12 cellular contexts compared by ENCODE assay signal in genomic region chr19:41366089-41366488, GRCh38. TPM values are rescaled to one million over a fixed set of nuclear protein-coding genes. Genes with fewer than 3 reads are reported as not detected.
A peak's percentile ranks its signal among the peaks of the same experiment; 100 is the strongest.
DNase-seq lines count a peak whose midpoint lies in the region; ATAC-seq and TF ChIP-seq lines count a peak whose summit lies in the region.
"Had no signal": no experiment of that assay in that cellular context is flagged by ENCODE, and none has a peak within 500 bp of the region (broad histone marks: within the 10 kb centered on the region; RNA-seq: fewer than 3 reads in every experiment).

No MANE protein-coding gene starts in this region.

- H3K27me3 Mint-ChIP-seq in Caco-2 (ENCODE audit: insufficient read depth, unreplicated experiment): no peaks in the 10 kb centered on the region
- H3K27me3 Mint-ChIP-seq in GM23338 (ENCODE audit: insufficient read depth, low read depth, poor library complexity): peaks cover 5% of the 10 kb centered on the region
- H3K27me3 Mint-ChIP-seq in activated CD4-positive, alpha-beta memory T cell treated with anti-CD3 and anti-CD28 coated beads, Interleukin-2, amount 10 ng/mL, durations not matched to agents 7 days and 5 days: no peaks in the 10 kb centered on the region
- H3K27me3 Mint-ChIP-seq in mesothelial cell of epicardium (ENCODE audit: low read depth): no peaks in the 10 kb centered on the region

- H3K36me3 ChIP-seq in Caco-2 (ENCODE audit: control insufficient read depth, insufficient read depth, low read length): no peaks in the 10 kb centered on the region
- H3K36me3 ChIP-seq in GM23338 (ENCODE audit: insufficient read depth): no peaks in the 10 kb centered on the region
- H3K36me3 ChIP-seq: prostate gland had no signal

- H3K4me3 ChIP-seq in Caco-2 (ENCODE audit: low read depth, low read length) (no peak overlapping the region), GM23338 (no peak overlapping the region)
- H3K4me3 ChIP-seq: prostate gland had no signal

- 0 out of 2 replicates have a peak, but pooled peaks cover 4% of the 10 kb centered on the region for H3F3A ChIP-seq in GM23338 (replicated peaks; ENCODE audit: low read depth)

- H3K9me3 ChIP-seq in Caco-2: no peaks in the 10 kb centered on the region
- H3K9me3 ChIP-seq: prostate gland had no signal

- no TSS peak for BruUV-seq in Caco-2 (replicated peaks; lab: Mats Ljungman, UMichigan)

- peaks cover 10% of the 10 kb centered on the region for H3K4me1 ChIP-seq in Caco-2
- H3K4me1 ChIP-seq in GM23338 (ENCODE audit: insufficient read depth): no peaks in the 10 kb centered on the region

- H3K4me2 ChIP-seq in GM23338: no peak overlapping the region

- peak overlapping the region; percentile 12 for H3K4me3 Mint-ChIP-seq in Caco-2 (ENCODE audit: unreplicated experiment)
- no peak overlapping the region for H3K4me3 Mint-ChIP-seq in GM23338
- no peak overlapping the region for H3K4me3 Mint-ChIP-seq in activated CD4-positive, alpha-beta memory T cell treated with anti-CD3 and anti-CD28 coated beads, Interleukin-2, amount 10 ng/mL, durations not matched to agents 7 days and 5 days
- peak overlapping the region; percentile 16 for H3K4me3 Mint-ChIP-seq in mesothelial cell of epicardium

- CTCF ChIA-PET in Caco-2 (lab: Charles Lee): no interaction called here
- CTCF ChIA-PET in activated CD4-positive, alpha-beta memory T cell treated with anti-CD3 and anti-CD28 coated beads, Interleukin-2, amount 10 ng/mL, durations not matched to agents 7 days and 5 days (lab: Charles Lee): interaction anchor here (0.7 to 7.5 kb wide), 11 partner anchors 12 to 1061 kb away, joined by 3 to 81 read pairs (median 4); partner anchors contain the start of genes DMAC2, EGLN2, EXOSC5 and TGFB1

- H3K4me1 Mint-ChIP-seq in Caco-2 (ENCODE audit: low read depth, unreplicated experiment) (no peaks in the 10 kb centered on the region), GM23338 (peaks cover 3% of the 10 kb centered on the region; the same call in 1 of the 3 replicates), mesothelial cell of epicardium (peaks cover 13% of the 10 kb centered on the region)
- peaks cover 35% of the 10 kb centered on the region for H3K4me1 Mint-ChIP-seq in activated CD4-positive, alpha-beta memory T cell treated with anti-CD3 and anti-CD28 coated beads, Interleukin-2, amount 10 ng/mL, durations not matched to agents 7 days and 5 days

- no peak overlapping the region for H3K27ac ChIP-seq in GM23338 (ENCODE audit: low read depth)
- H3K27ac ChIP-seq: prostate gland had no signal

- DNase-seq in Caco-2 (peak in 1 of 2 experiments; percentile 28), GM23338 (ENCODE audit: low spot score) (peak; percentile 67), mesothelial cell of epicardium (ENCODE audit: low spot score in 2 of 2, unreplicated experiment in 2 of 2) (no peak), NCI-H128 (lab: John Stamatoyannopoulos, UW; ENCODE audit: unreplicated experiment) (no peak)
- DNase-seq in activated CD4-positive, alpha-beta memory T cell treated with anti-CD3 and anti-CD28 coated beads, Interleukin-2, amount 10 ng/mL, durations not matched to agents 7 days and 5 days: no peak
- no peak for DNase-seq in effector CD8-positive, alpha-beta T cell (lab: John Stamatoyannopoulos, UW)
- DNase-seq: activated CD8-positive, alpha-beta memory T cell treated with anti-CD3 and anti-CD28 coated beads, Interleukin-2, amount 50 U/mL, for 4 hours; cortex of kidney; NCI-H1694 treated with DMSO at 0.1 percent for 48 hours had no signal

- intact Hi-C loops in Caco-2 (cut with micrococcal nuclease; ENCODE audit: unreplicated experiment): no loop called here

- H3K27ac Mint-ChIP-seq in Caco-2 (ENCODE audit: unreplicated experiment) (peak overlapping the region; percentile 11), GM23338 (no peak overlapping the region), mesothelial cell of epicardium (no peak overlapping the region)
- peak overlapping the region; percentile 12 for H3K27ac Mint-ChIP-seq in activated CD4-positive, alpha-beta memory T cell treated with anti-CD3 and anti-CD28 coated beads, Interleukin-2, amount 10 ng/mL, durations not matched to agents 7 days and 5 days

- no peaks in the 10 kb centered on the region for H3K9me3 Mint-ChIP-seq in Caco-2 (ENCODE audit: unreplicated experiment)
- no peaks in the 10 kb centered on the region for H3K9me3 Mint-ChIP-seq in GM23338
- no peaks in the 10 kb centered on the region for H3K9me3 Mint-ChIP-seq in activated CD4-positive, alpha-beta memory T cell treated with anti-CD3 and anti-CD28 coated beads, Interleukin-2, amount 10 ng/mL, durations not matched to agents 7 days and 5 days
- H3K9me3 Mint-ChIP-seq in mesothelial cell of epicardium: no peaks in the 10 kb centered on the region

- POLR2A ChIA-PET in Caco-2 (lab: Charles Lee): interaction anchor here (0.5 to 0.6 kb wide), 2 partner anchors 13 to 589 kb away, joined by 4 to 17 read pairs; partner anchors contain the start of gene TGFB1
- POLR2A ChIA-PET in activated CD4-positive, alpha-beta memory T cell treated with anti-CD3 and anti-CD28 coated beads, Interleukin-2, amount 10 ng/mL, durations not matched to agents 7 days and 5 days (lab: Charles Lee): interaction anchor here (1.1 to 4.0 kb wide), 4 partner anchors 8 to 74 kb away, joined by 3 to 82 read pairs (median 3); partner anchors contain the start of genes DMAC2 and TGFB1

- no peaks in the 10 kb centered on the region for H3K27me3 ChIP-seq in Caco-2 (replicated peaks; ENCODE audit: control insufficient read depth, insufficient read depth, low read length)
- H3K27me3 ChIP-seq in GM23338 (ENCODE audit: insufficient read depth): no peaks in the 10 kb centered on the region

- H3K36me3 Mint-ChIP-seq in Caco-2 (ENCODE audit: insufficient read depth, unreplicated experiment): peaks cover 15% of the 10 kb centered on the region
- no peaks in the 10 kb centered on the region for H3K36me3 Mint-ChIP-seq in GM23338 (ENCODE audit: low read depth)
- H3K36me3 Mint-ChIP-seq in activated CD4-positive, alpha-beta memory T cell treated with anti-CD3 and anti-CD28 coated beads, Interleukin-2, amount 10 ng/mL, durations not matched to agents 7 days and 5 days (ENCODE audit: low read depth): peaks cover 5% of the 10 kb centered on the region
- H3K36me3 Mint-ChIP-seq in mesothelial cell of epicardium: peaks cover 3% of the 10 kb centered on the region

- 0 out of 2 replicates have a peak, but pooled peaks cover 4% of the 10 kb centered on the region for H3K9me2 ChIP-seq in GM23338 (ENCODE audit: insufficient read depth)

- H3K79me2 ChIP-seq in GM23338 (replicated peaks; ENCODE audit: insufficient read depth): peaks cover 6% of the 10 kb centered on the region; the same call in 1 of the 2 replicates

- TF ChIP-seq CTCF in Caco-2 (IDR thresholded peaks at IDR 0.05; ENCODE audit: insufficient read depth in 1 of 2, low read depth in 1 of 2, low read length in 1 of 2, severe bottlenecking in 1 of 2, unreplicated experiment in 1 of 2): no peak
- TF ChIP-seq CTCF in GM23338 (conservative IDR thresholded peaks at IDR 0.05; ENCODE audit: low read depth in 2 of 2): peak; percentile 27 to 48
- TF ChIP-seq CTCF in mesothelial cell of epicardium (IDR thresholded peaks at IDR 0.05; ENCODE audit: unreplicated experiment): no peak

- no peak overlapping the region for H2AFZ ChIP-seq in GM23338

- H4K20me1 ChIP-seq in GM23338 (replicated peaks; ENCODE audit: insufficient read depth): no peaks in the 10 kb centered on the region

- ATAC-seq in GM23338 (no peak), HG02870 (IDR thresholded peaks at IDR 0.05; ENCODE audit: unreplicated experiment) (no peak)
- ATAC-seq: Right ventricle myocardium inferior had no signal

TF ChIP-seq in GM23338, 12 proteins besides CTCF, POLR2A, EP300 and RAD21 (continues in another document):
- no peak for TF ChIP-seq JUNB (IDR thresholded peaks at IDR 0.05; ENCODE audit: unreplicated experiment)

RNA-seq across cellular contexts. Expression of gene B9D2, which starts 2.1 kb away (rescaled TPM):
- total RNA-seq in Caco-2 (2022): 3.6 and 4.0 TPM in 2 replicates
- total RNA-seq in GM23338 (2014; rRNA removed; shearing (Covaris generic)): 2.7 and 3.0 TPM in 2 replicates
- polyA plus RNA-seq in GM23338 (2016; fragmentation: Nextera tagmentation; extraction: Ambion mirVana): 4.9 and 7.4 TPM in 2 replicates
- total RNA-seq in activated CD4-positive, alpha-beta memory T cell treated with anti-CD3 and anti-CD28 coated beads, Interleukin-2, amount 10 ng/mL, durations not matched to agents 7 days and 5 days: 10 to 100 TPM; 10.8 to 11.2 TPM
- 4.8 to 5.6 TPM (median 5.5 TPM) in 3 replicates for total RNA-seq in mesothelial cell of epicardium

RNA-seq across cellular contexts. Expression of gene TMEM91, which starts 10.2 kb away (rescaled TPM):
- 1.4 and 2.2 TPM in 2 replicates for total RNA-seq in Caco-2 (2022)
- 9.3 and 9.5 TPM in 2 replicates for total RNA-seq in GM23338 (2014; rRNA removed; shearing (Covaris generic))
- 8.1 and 10.6 TPM in 2 replicates for polyA plus RNA-seq in GM23338 (2016; fragmentation: Nextera tagmentation; extraction: Ambion mirVana)
- 1 to 10 TPM; 8.0 to 9.6 TPM for total RNA-seq in activated CD4-positive, alpha-beta memory T cell treated with anti-CD3 and anti-CD28 coated beads, Interleukin-2, amount 10 ng/mL, durations not matched to agents 7 days and 5 days
- total RNA-seq in mesothelial cell of epicardium: 16.2 to 19.7 TPM (median 18.3 TPM) in 3 replicates

RNA-seq across cellular contexts. Expression of gene TGFB1, which starts 12.4 kb away (rescaled TPM):
- 15.0 and 15.3 TPM in 2 replicates for total RNA-seq in Caco-2 (2022)
- 6.7 and 7.9 TPM in 2 replicates for total RNA-seq in GM23338 (2014; rRNA removed; shearing (Covaris generic))
- polyA plus RNA-seq in GM23338 (2016; fragmentation: Nextera tagmentation; extraction: Ambion mirVana): 0.99 and 1.4 TPM in 2 replicates
- 100 to 1,000 TPM; 236 to 247 TPM for total RNA-seq in activated CD4-positive, alpha-beta memory T cell treated with anti-CD3 and anti-CD28 coated beads, Interleukin-2, amount 10 ng/mL, durations not matched to agents 7 days and 5 days
- total RNA-seq in mesothelial cell of epicardium: 24.9 to 26.5 TPM (median 25.2 TPM) in 3 replicates

RNA-seq across cellular contexts. Expression of gene EXOSC5, which starts 31.1 kb away (rescaled TPM):
- total RNA-seq in Caco-2 (2022) (36.6 and 37.3 TPM in 2 replicates), mesothelial cell of epicardium (12.2 to 17.0 TPM (median 12.5 TPM) in 3 replicates)
- total RNA-seq in GM23338 (2014; rRNA removed; shearing (Covaris generic)): 65.1 and 65.4 TPM in 2 replicates
- 116 and 125 TPM in 2 replicates for polyA plus RNA-seq in GM23338 (2016; fragmentation: Nextera tagmentation; extraction: Ambion mirVana)
- total RNA-seq in activated CD4-positive, alpha-beta memory T cell treated with anti-CD3 and anti-CD28 coated beads, Interleukin-2, amount 10 ng/mL, durations not matched to agents 7 days and 5 days: 10 to 100 TPM; 18.8 to 25.2 TPM

RNA-seq across cellular contexts. Expression of gene BCKDHA, which starts 31.5 kb away (rescaled TPM):
- total RNA-seq in Caco-2 (2022): 9.4 and 19.4 TPM in 2 replicates
- 31.3 and 42.4 TPM in 2 replicates for total RNA-seq in GM23338 (2014; rRNA removed; shearing (Covaris generic))
- polyA plus RNA-seq in GM23338 (2016; fragmentation: Nextera tagmentation; extraction: Ambion mirVana): 14.2 and 15.0 TPM in 2 replicates
- 10 to 100 TPM; 17.9 to 27.1 TPM for total RNA-seq in activated CD4-positive, alpha-beta memory T cell treated with anti-CD3 and anti-CD28 coated beads, Interleukin-2, amount 10 ng/mL, durations not matched to agents 7 days and 5 days
- total RNA-seq in mesothelial cell of epicardium: 22.6 to 27.2 TPM (median 22.8 TPM) in 3 replicates

Comparison
In these comparisons a context has a peak if more than half of its experiments do, and no peak if none do; other contexts are left out.
1. H3K27ac Mint-ChIP-seq: peak in Caco-2 (single experiment) and activated CD4-positive, alpha-beta memory T cell treated with anti-CD3 and anti-CD28 coated beads, Interleukin-2, amount 10 ng/mL, durations not matched to agents 7 days and 5 days (single experiment); none in GM23338 (single experiment) and mesothelial cell of epicardium (single experiment).
2. H3K4me3 Mint-ChIP-seq: peak in Caco-2 (single experiment) and mesothelial cell of epicardium (single experiment); none in GM23338 (single experiment) and activated CD4-positive, alpha-beta memory T cell treated with anti-CD3 and anti-CD28 coated beads, Interleukin-2, amount 10 ng/mL, durations not matched to agents 7 days and 5 days (single experiment).
3. CTCF ChIP-seq: peak in GM23338 (2 of 2); none in Caco-2 (0 of 2) and mesothelial cell of epicardium (single experiment).